Comparison of ENCODE assay signal across 1 cellular context in genomic region chr6:42742116-42742894, GRCh38.
TF ChIP-seq lines count a peak whose summit lies in the region.

No MANE protein-coding gene starts in this region.

TF ChIP-seq in IMR-90, 13 proteins besides CTCF, POLR2A, EP300 and RAD21 (continued from another document):
- TF ChIP-seq ELK1 (IDR thresholded peaks at IDR 0.05; ENCODE audit: borderline replicate concordance, low read depth, low read length) = no peak
- TF ChIP-seq RCOR1 (IDR thresholded peaks at IDR 0.05; ENCODE audit: insufficient replicate concordance, low read length) = no peak
- TF ChIP-seq FOS (IDR thresholded peaks at IDR 0.05; ENCODE audit: low read depth, low read length) = no peak
- TF ChIP-seq MAZ (IDR thresholded peaks at IDR 0.05; ENCODE audit: borderline replicate concordance, low read depth, low read length) = no peak
- TF ChIP-seq MAFK (IDR thresholded peaks at IDR 0.05; ENCODE audit: low read depth, low read length) = no peak
- TF ChIP-seq MXI1 (IDR thresholded peaks at IDR 0.05; ENCODE audit: borderline replicate concordance, low read depth, low read length) = no peak
- no peak for TF ChIP-seq USF2 (IDR thresholded peaks at IDR 0.05; ENCODE audit: low read depth, low read length)
- no peak for TF ChIP-seq BHLHE40 (IDR thresholded peaks at IDR 0.05; ENCODE audit: low read depth, low read length)
- TF ChIP-seq CEBPB (IDR thresholded peaks at IDR 0.05; ENCODE audit: low read depth, low read length) = no peak
- TF ChIP-seq RFX5 (IDR thresholded peaks at IDR 0.05; ENCODE audit: low read depth, low read length) = no peak
